In the genomic region with DNA sequence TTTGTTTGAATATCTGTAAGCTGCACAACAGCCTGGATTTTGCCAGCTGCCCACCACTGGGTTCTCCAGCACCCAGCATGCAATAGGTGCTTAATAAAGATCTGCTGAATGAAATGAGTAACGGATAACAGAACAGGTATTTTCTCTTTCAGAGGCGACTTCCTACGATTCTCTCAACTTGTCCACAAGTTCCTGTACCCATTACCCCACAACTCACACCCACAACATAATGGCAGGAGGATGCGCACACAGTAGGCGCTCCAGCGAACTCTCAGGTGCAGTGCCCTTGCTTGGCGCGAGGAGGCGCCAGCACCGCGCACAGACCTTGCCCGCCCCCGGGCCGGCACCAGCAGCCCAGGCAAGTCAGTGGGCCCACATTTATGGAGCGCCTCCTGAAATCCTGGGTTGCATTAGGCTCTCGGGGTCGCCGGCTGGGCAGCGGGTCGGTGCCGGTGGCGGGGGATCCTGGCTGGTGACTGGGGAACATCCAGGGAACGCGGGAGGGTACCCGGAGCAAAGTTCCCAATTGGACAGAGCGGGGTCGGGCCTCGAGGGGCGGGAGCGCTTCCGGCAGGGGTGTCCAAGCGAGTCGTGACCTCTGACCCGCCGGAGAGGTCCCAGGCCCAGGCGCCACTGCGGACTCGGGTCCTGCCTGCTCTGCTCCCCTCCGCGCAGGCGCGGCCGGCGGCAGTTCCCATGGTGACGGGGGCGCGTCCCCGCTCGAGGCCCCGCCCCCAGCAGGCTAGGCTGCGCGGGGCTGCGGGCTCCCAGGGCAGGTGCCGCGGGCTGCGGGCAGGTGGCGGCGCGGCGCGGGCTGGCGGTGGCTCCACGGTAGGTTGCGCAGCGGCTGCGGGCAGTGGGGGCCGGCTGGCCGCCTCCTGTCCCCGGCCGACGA, we compare ENCODE assay signal across 8 cellular contexts. TPM values are rescaled to one million over a fixed set of nuclear protein-coding genes. Genes with fewer than 3 reads are reported as not detected.
DNase-seq lines count a peak whose midpoint lies in the region; ATAC-seq and TF ChIP-seq lines count a peak whose summit lies in the region.

A gene (plus strand): TSS at position 775 of the 895 bp plus-strand sequence. CDS start 75,284 bp downstream, outside the sequence.

- H3K4me3 Mint-ChIP-seq in activated naive CD8-positive, alpha-beta T cell: peak within 1 kb of the TSS; percentile 79
- peak within 1 kb of the TSS; percentile 97 for H3K4me3 Mint-ChIP-seq in glutamatergic neuron (ENCODE audit: unreplicated experiment)

- peaks cover 22% of the 10 kb centered on the region for H3K4me1 ChIP-seq in osteoblast (ENCODE audit: insufficient read depth, low read length)

- H3K27me3 Mint-ChIP-seq in activated naive CD8-positive, alpha-beta T cell: peaks cover 32% of the 10 kb centered on the region
- peaks cover 11% of the 10 kb centered on the region for H3K27me3 Mint-ChIP-seq in glutamatergic neuron (ENCODE audit: unreplicated experiment)

- no peak within 1 kb of the TSS for H3K27ac Mint-ChIP-seq in activated naive CD8-positive, alpha-beta T cell
- peak within 1 kb of the TSS; percentile 81 for H3K27ac Mint-ChIP-seq in glutamatergic neuron (ENCODE audit: unreplicated experiment)

- peak; percentile 73 for ATAC-seq in GM19397 (IDR thresholded peaks at IDR 0.05; ENCODE audit: unreplicated experiment)

- no peaks in the 10 kb centered on the region for H3K79me2 ChIP-seq in SU-DHL-6 (ENCODE audit: insufficient read depth, low read length)
- H3K79me2 ChIP-seq in osteoblast (ENCODE audit: insufficient read depth, low read length): peaks cover 35% of the 10 kb centered on the region

- H2AFZ ChIP-seq in SU-DHL-6 (ENCODE audit: low read depth, low read length, severe bottlenecking) (peak within 1 kb of the TSS; percentile 44), osteoblast (ENCODE audit: low read length) (peak within 1 kb of the TSS; percentile 100)

- H3K9ac ChIP-seq in SU-DHL-6 (ENCODE audit: low read length): no peak within 1 kb of the TSS; the same call in 1 of the 2 replicates

- H3K9me3 Mint-ChIP-seq in activated naive CD8-positive, alpha-beta T cell (ENCODE audit: low read depth): no peaks in the 10 kb centered on the region
- peaks cover 5% of the 10 kb centered on the region for H3K9me3 Mint-ChIP-seq in glutamatergic neuron (ENCODE audit: unreplicated experiment)

- H3K9me3 ChIP-seq in MG63 (no peaks in the 10 kb centered on the region), SU-DHL-6 (ENCODE audit: insufficient read depth, low read length) (no peaks in the 10 kb centered on the region), osteoblast (ENCODE audit: low read depth, low read length) (no peaks in the 10 kb centered on the region)

- no peaks in the 10 kb centered on the region for H3K27me3 ChIP-seq in MG63
- H3K27me3 ChIP-seq in SU-DHL-6 (ENCODE audit: low read length): no peaks in the 10 kb centered on the region
- peaks cover 4% of the 10 kb centered on the region for H3K27me3 ChIP-seq in osteoblast (ENCODE audit: insufficient read depth, low read length)

- H3K9me2 ChIP-seq in SU-DHL-6 (replicated peaks; ENCODE audit: insufficient read depth, low read length): no peaks in the 10 kb centered on the region

- no peaks in the 10 kb centered on the region for H3K36me3 Mint-ChIP-seq in activated naive CD8-positive, alpha-beta T cell
- H3K36me3 Mint-ChIP-seq in glutamatergic neuron (ENCODE audit: unreplicated experiment): no peaks in the 10 kb centered on the region

- DNase-seq in Ammon's horn (ENCODE audit: low spot score) (peak; percentile 86), MG63 (peak; percentile 88), glutamatergic neuron (peak; percentile 99), osteoblast (ENCODE audit: insufficient read length, low spot score, missing footprints) (peak; percentile 99)

- H3K4me1 Mint-ChIP-seq in activated naive CD8-positive, alpha-beta T cell (ENCODE audit: low read depth): peaks cover 12% of the 10 kb centered on the region
- peaks cover 11% of the 10 kb centered on the region for H3K4me1 Mint-ChIP-seq in glutamatergic neuron (ENCODE audit: low read depth, unreplicated experiment)

- H3K4me2 ChIP-seq in SU-DHL-6 (ENCODE audit: low read depth, low read length, poor library complexity, severe bottlenecking) (peak within 1 kb of the TSS; percentile 40), osteoblast (ENCODE audit: insufficient read depth, low read length) (peak within 1 kb of the TSS; percentile 99)

- H3K36me3 ChIP-seq in MG63 (peaks cover 6% of the 10 kb centered on the region; the same call in 1 of the 2 replicates), SU-DHL-6 (ENCODE audit: low read length) (no peaks in the 10 kb centered on the region), osteoblast (ENCODE audit: insufficient read depth, low read length) (no peaks in the 10 kb centered on the region)

- H3K27ac ChIP-seq in SU-DHL-6 (ENCODE audit: low read depth, low read length) (no peak within 1 kb of the TSS), osteoblast (ENCODE audit: low read depth, low read length) (peak within 1 kb of the TSS; percentile 88), temporal lobe (ENCODE audit: low read depth, low read length) (peak within 1 kb of the TSS; percentile 59)

- no peaks in the 10 kb centered on the region for H4K20me1 ChIP-seq in SU-DHL-6 (ENCODE audit: low read depth, low read length)
- H4K20me1 ChIP-seq in osteoblast (ENCODE audit: insufficient read depth, low read length): peaks cover 7% of the 10 kb centered on the region

- peak; percentile 46 for TF ChIP-seq CTCF in SU-DHL-6 (IDR thresholded peaks at IDR 0.05; ENCODE audit: insufficient read depth, low read length, poor library complexity, severe bottlenecking)
- TF ChIP-seq CTCF in glutamatergic neuron (IDR thresholded peaks at IDR 0.05; ENCODE audit: partially characterized antibody, unreplicated experiment): peak; percentile 98
- peak; percentile 92 for TF ChIP-seq CTCF in osteoblast (IDR thresholded peaks at IDR 0.05; ENCODE audit: extremely low read depth, low read depth, low read length)

- H3K4me3 ChIP-seq in MG63 (peak within 1 kb of the TSS; percentile 83), SU-DHL-6 (ENCODE audit: insufficient read depth, low read length, poor library complexity, severe bottlenecking) (peak within 1 kb of the TSS; percentile 30), osteoblast (ENCODE audit: insufficient read depth, low read length) (peak within 1 kb of the TSS; percentile 95)

- no peaks in the 10 kb centered on the region for H3F3A ChIP-seq in SU-DHL-6 (ENCODE audit: insufficient read depth)

RNA-seq across cellular contexts. Expression of the gene that starts here (rescaled TPM):
- 7.5 and 10.2 TPM in 2 replicates for total RNA-seq in MG63 (2014; rRNA removed; shearing (Covaris generic); ENCODE audit: low replicate concordance)
- total RNA-seq in glutamatergic neuron (ENCODE audit: unreplicated experiment) (15.3 TPM), osteoblast (16.6 and 18.3 TPM in 2 replicates), temporal lobe (7.4 TPM)

Comparison
In these comparisons a context has a peak if more than half of its experiments do, and no peak if none do; other contexts are left out.
1. H3K4me3 ChIP-seq: peak in every context shown above with its lines; median percentile 95 in osteoblast; 83 in MG63; 30 in SU-DHL-6.
2. CTCF ChIP-seq: peak in every context shown above with its lines; median percentile 98 in glutamatergic neuron; 92 in osteoblast; 46 in SU-DHL-6.